Comparison of ENCODE assay signal across 17 cellular contexts in genomic region chr20:35854697-35855434, GRCh38.
DNase-seq lines count a peak whose midpoint lies in the region; ATAC-seq, FAIRE-seq and TF ChIP-seq lines count a peak whose summit lies in the region.
"Had no signal": no experiment of that assay in that cellular context is flagged by ENCODE, and none has a peak within 500 bp of the region (broad histone marks: within the 10 kb centered on the region; RNA-seq: fewer than 3 reads in every experiment).

No MANE protein-coding gene starts in this region.

- H3K4me3 ChIP-seq in HUES6 (ENCODE audit: low read depth, low read length) (no peak overlapping the region), bronchial epithelial cell (ENCODE audit: low read depth, low read length) (no peak overlapping the region)
- no peak overlapping the region for H3K4me3 ChIP-seq in naive thymus-derived CD4-positive, alpha-beta T cell (ENCODE audit: low read length)
- H3K4me3 ChIP-seq: pancreas, testis had no signal

- ATAC-seq in CD4-positive, alpha-beta T cell (ENCODE audit: poor library complexity) = no peak
- ATAC-seq in naive thymus-derived CD4-positive, alpha-beta T cell = no peak
- ATAC-seq in HG03025 (IDR thresholded peaks at IDR 0.05; ENCODE audit: low FRiP score, unreplicated experiment) (no peak), GM21515 (IDR thresholded peaks at IDR 0.05; ENCODE audit: unreplicated experiment) (no peak)
- ATAC-seq: left ventricle myocardium superior, pancreas, Right ventricle myocardium inferior had no signal

- H3K9ac ChIP-seq in HUES6 (ENCODE audit: low read length) = no peak overlapping the region

- H3K4me1 Mint-ChIP-seq in CD4-positive, alpha-beta T cell (ENCODE audit: low read depth) = peaks cover 18% of the 10 kb centered on the region
- H3K4me1 Mint-ChIP-seq in naive thymus-derived CD4-positive, alpha-beta T cell = peaks cover 16 to 44% (median 31%) of the 10 kb centered on the region in 7 donors

- no peak for FAIRE-seq in bronchial epithelial cell (lab: Jason Lieb, UNC)
- FAIRE-seq: pancreas had no signal

- no peaks in the 10 kb centered on the region for H3K27me3 Mint-ChIP-seq in CD4-positive, alpha-beta T cell
- no peaks in the 10 kb centered on the region for H3K27me3 Mint-ChIP-seq in naive thymus-derived CD4-positive, alpha-beta T cell

- H3K27ac ChIP-seq in CD4-positive, alpha-beta T cell (ENCODE audit: low read depth, low read length) = no peak overlapping the region
- 0 out of 2 replicates have a peak overlapping the region, but pooled peaks have one; percentile 6 for H3K27ac ChIP-seq in HUES6 (ENCODE audit: low read depth, low read length)
- H3K27ac ChIP-seq in naive thymus-derived CD4-positive, alpha-beta T cell (ENCODE audit: low read depth, low read length) = no peak overlapping the region
- H3K27ac ChIP-seq: pancreas, testis had no signal

- H3K36me3 ChIP-seq in HUES6 (ENCODE audit: control insufficient read depth, insufficient read depth, low read length) = peaks cover 15% of the 10 kb centered on the region
- H3K36me3 ChIP-seq in bronchial epithelial cell (ENCODE audit: control insufficient read depth, insufficient read depth, low read length) = no peaks in the 10 kb centered on the region
- peaks cover 0 to 51% (median 3%) of the 10 kb centered on the region in 3 experiments for H3K36me3 ChIP-seq in naive thymus-derived CD4-positive, alpha-beta T cell (ENCODE audit: control insufficient read depth in 2 of 3, insufficient read depth in 3 of 3, low read length in 3 of 3)
- H3K36me3 ChIP-seq: pancreas had no signal

- H3K4me3 Mint-ChIP-seq in CD4-positive, alpha-beta T cell = no peak overlapping the region
- H3K4me3 Mint-ChIP-seq in naive thymus-derived CD4-positive, alpha-beta T cell = no peak overlapping the region
- H3K4me3 Mint-ChIP-seq: T-helper 1 cell treated with Interleukin-12 subunit alpha and Interleukin-12 subunit beta and Interleukin-4 antibody, amounts not matched to agents 30 μg/mL and 1 μg/mL, for 36 hours had no signal

- 0 out of 2 replicates have a peak, but pooled peaks cover 9% of the 10 kb centered on the region for H3K4me1 ChIP-seq in HUES6 (ENCODE audit: control insufficient read depth, insufficient read depth, low read length)
- H3K4me1 ChIP-seq in naive thymus-derived CD4-positive, alpha-beta T cell (ENCODE audit: control insufficient read depth in 2 of 2, insufficient read depth in 2 of 2, low read length in 2 of 2) = no peaks in the 10 kb centered on the region
- H3K4me1 ChIP-seq: pancreas, testis had no signal

- no peaks in the 10 kb centered on the region for H3K9me3 ChIP-seq in CD4-positive, alpha-beta T cell (ENCODE audit: control insufficient read depth, low read length)
- H3K9me3 ChIP-seq in HUES6 (ENCODE audit: control insufficient read depth, insufficient read depth, low read depth, low read length) = no peaks in the 10 kb centered on the region
- no peaks in the 10 kb centered on the region for H3K9me3 ChIP-seq in naive thymus-derived CD4-positive, alpha-beta T cell (ENCODE audit: control insufficient read depth in 2 of 3, low read length in 3 of 3)
- H3K9me3 ChIP-seq: pancreas, testis had no signal

- intact Hi-C loops in CD4-positive, alpha-beta T cell (cut with DNase I, micrococcal nuclease) = no loop called here
- intact Hi-C loops in naive thymus-derived CD4-positive, alpha-beta T cell (cut with micrococcal nuclease) = no loop called here

- TF ChIP-seq CTCF in CD4-positive, alpha-beta T cell (IDR thresholded peaks at IDR 0.05) = no peak
- no peak for TF ChIP-seq CTCF in bronchial epithelial cell (IDR thresholded peaks at IDR 0.05; ENCODE audit: insufficient read depth, low read length, severe bottlenecking)

- peaks cover 71% of the 10 kb centered on the region for H3K36me3 Mint-ChIP-seq in CD4-positive, alpha-beta T cell (ENCODE audit: low read depth)
- peaks cover 0 to 34% (median 26%) of the 10 kb centered on the region in 5 donors for H3K36me3 Mint-ChIP-seq in naive thymus-derived CD4-positive, alpha-beta T cell

- H3K27me3 ChIP-seq in CD4-positive, alpha-beta T cell (ENCODE audit: control insufficient read depth, insufficient read depth, low read length) = no peaks in the 10 kb centered on the region
- H3K27me3 ChIP-seq in HUES6 (ENCODE audit: control insufficient read depth, insufficient read depth, low read length) (no peaks in the 10 kb centered on the region), bronchial epithelial cell (ENCODE audit: control insufficient read depth, insufficient read depth, low read length) (no peaks in the 10 kb centered on the region)
- no peaks in the 10 kb centered on the region for H3K27me3 ChIP-seq in naive thymus-derived CD4-positive, alpha-beta T cell (ENCODE audit: control insufficient read depth in 2 of 2, insufficient read depth in 2 of 2, low read length in 2 of 2)
- H3K27me3 ChIP-seq: pancreas, testis had no signal

- peak overlapping the region; percentile 27 for H3K27ac Mint-ChIP-seq in CD4-positive, alpha-beta T cell
- peak overlapping the region in 5 of 9 donors; percentile 7 to 61 (median 40) for H3K27ac Mint-ChIP-seq in naive thymus-derived CD4-positive, alpha-beta T cell
- H3K27ac Mint-ChIP-seq: T-helper 1 cell treated with Interleukin-12 subunit alpha and Interleukin-12 subunit beta and Interleukin-4 antibody, amounts not matched to agents 30 μg/mL and 1 μg/mL, for 36 hours had no signal

- no peaks in the 10 kb centered on the region for H3K9me3 Mint-ChIP-seq in CD4-positive, alpha-beta T cell
- H3K9me3 Mint-ChIP-seq in naive thymus-derived CD4-positive, alpha-beta T cell = no peaks in the 10 kb centered on the region
- H3K9me3 Mint-ChIP-seq: T-helper 1 cell treated with Interleukin-12 subunit alpha and Interleukin-12 subunit beta and Interleukin-4 antibody, amounts not matched to agents 30 μg/mL and 1 μg/mL, for 36 hours had no signal

- no peak for DNase-seq in CD4-positive, alpha-beta T cell
- DNase-seq in bronchial epithelial cell (ENCODE audit: low read depth) = peak; percentile 85
- no peak for DNase-seq in naive thymus-derived CD4-positive, alpha-beta T cell
- DNase-seq in NCI-H1048 (lab: John Stamatoyannopoulos, UW) = no peak
- DNase-seq: activated naive CD4-positive, alpha-beta T cell; DMS53; effector CD8-positive, alpha-beta T cell; left ventricle myocardium superior; NCI-H1417 treated with DMSO at 0.1 percent for 48 hours; pancreas; stimulated activated CD4-positive, alpha-beta T cell treated with anti-CD3 and anti-CD28 coated beads, Interleukin-4, amount 100 ng/mL, for 4 hours; testis had no signal

- CTCF ChIA-PET in CD4-positive, alpha-beta T cell (lab: Charles Lee) = no interaction called here
- CTCF ChIA-PET in naive thymus-derived CD4-positive, alpha-beta T cell (lab: Charles Lee) = interaction anchor here (0.6 to 1.0 kb wide), 2 partner anchors 112 to 138 kb away, joined by 3 read pairs; no protein-coding TSS in a partner anchor

- POLR2A ChIA-PET in CD4-positive, alpha-beta T cell (lab: Charles Lee) = interaction anchor here (1.4 kb wide), 1 partner anchor 112 kb away, joined by 10 read pairs; the partner anchor contains the start of gene RBM39
- POLR2A ChIA-PET in naive thymus-derived CD4-positive, alpha-beta T cell (lab: Charles Lee) = interaction anchor here (2.1 kb wide), 1 partner anchor 112 kb away, joined by 7 read pairs; the partner anchor contains the start of gene RBM39
